15 cellular contexts compared by ENCODE assay signal in genomic region chr1:58156124-58156468, GRCh38.
DNase-seq lines count a peak whose midpoint lies in the region; ATAC-seq lines count a peak whose summit lies in the region.
"Had no signal": no experiment of that assay in that cellular context is flagged by ENCODE, and none has a peak within 500 bp of the region (broad histone marks: within the 10 kb centered on the region; RNA-seq: fewer than 3 reads in every experiment).

No MANE protein-coding gene starts in this region.

- ATAC-seq in GM18498 (IDR thresholded peaks at IDR 0.05; ENCODE audit: unreplicated experiment) (peak; percentile 77), GM19463 (IDR thresholded peaks at IDR 0.05; ENCODE audit: unreplicated experiment) (peak; percentile 85), HG02884 (IDR thresholded peaks at IDR 0.05; ENCODE audit: unreplicated experiment) (peak; percentile 81), HG02970 (IDR thresholded peaks at IDR 0.05; ENCODE audit: low FRiP score, unreplicated experiment) (no peak)

- peak; percentile 0 for DNase-seq in MV-4-11 (lab: John Stamatoyannopoulos, UW)
- DNase-seq in stimulated activated CD4-positive, alpha-beta T cell treated with anti-CD3 and anti-CD28 coated beads, Interleukin-4, amount 100 ng/mL, for 1 hour, result no peak
- DNase-seq in GDM1 (lab: John Stamatoyannopoulos, UW), result no peak
- DNase-seq in activated CD4-positive, alpha-beta T cell treated with anti-CD3 and anti-CD28 coated beads, Interleukin-2, amount 50 U/mL, for 1 hour, result no peak
- DNase-seq: ACHN; activated effector memory CD4-positive, alpha-beta T cell treated with anti-CD3 and anti-CD28 coated beads, Interleukin-2, amount 50 U/mL, for 16 hours; CD8-positive, alpha-beta memory T cell; mesendoderm; SW 1271; uterus; WERI-Rb-1 had no signal
